ENCODE assay signal across 8 cellular contexts in genomic region chr1:231550448-231550781, GRCh38. TPM values are rescaled to one million over a fixed set of nuclear protein-coding genes. Genes with fewer than 3 reads are reported as not detected.
DNase-seq lines count a peak whose midpoint lies in the region; ATAC-seq, FAIRE-seq and TF ChIP-seq lines count a peak whose summit lies in the region.

No MANE protein-coding gene starts in this region.

- H3K27me3 ChIP-seq in Karpas-422 (ENCODE audit: low read length) (no peaks in the 10 kb centered on the region), GM12878 (replicated peaks in 1 of 2; ENCODE audit: control insufficient read depth in 2 of 2, insufficient read depth in 2 of 2, low read length in 1 of 2) (no peaks in the 10 kb centered on the region), neural cell (ENCODE audit: insufficient read depth, low read depth, low read length) (no peaks in the 10 kb centered on the region)

- RAD21 ChIA-PET in GM12878 (lab: Charles Lee; ENCODE audit: unreplicated experiment) = interaction anchor here (0.8 kb wide), 1 partner anchor 193 kb away, joined by 4 read pairs; no protein-coding TSS in a partner anchor

- H3K27me3 Mint-ChIP-seq in activated naive CD8-positive, alpha-beta T cell treated with anti-CD3 and anti-CD28 coated beads, Interleukin-2, amount 10 ng/mL, durations not matched to agents 7 days and 5 days = no peaks in the 10 kb centered on the region
- H3K27me3 Mint-ChIP-seq in activated naive CD8-positive, alpha-beta T cell treated with anti-CD3 and anti-CD28 coated beads for 36 hours = no peaks in the 10 kb centered on the region

- H3K4me1 ChIP-seq in Karpas-422 (ENCODE audit: low read length) (peaks cover 15% of the 10 kb centered on the region), GM12878 (ENCODE audit: control insufficient read depth, insufficient read depth, low read length) (no peaks in the 10 kb centered on the region)

- H3K36me3 ChIP-seq in Karpas-422 (ENCODE audit: insufficient read depth, low read length) (peaks cover 30% of the 10 kb centered on the region), GM12878 (ENCODE audit: control insufficient read depth in 2 of 2, insufficient read depth in 2 of 2, low read length in 1 of 2) (no peaks in the 10 kb centered on the region; a peak in 1 of 4 replicates), neural cell (ENCODE audit: insufficient read depth, low read length) (no peaks in the 10 kb centered on the region)

- POLR2A ChIA-PET in activated naive CD8-positive, alpha-beta T cell treated with anti-CD3 and anti-CD28 coated beads, Interleukin-2, amount 10 ng/mL, durations not matched to agents 7 days and 5 days (lab: Charles Lee) = no interaction called here
- POLR2A ChIA-PET in GM12878 (lab: Charles Lee) = no interaction called here

- TF ChIP-seq RAD21 in GM12878 (IDR thresholded peaks at IDR 0.05; ENCODE audit: insufficient read depth, low read depth, low read length) (peak; percentile 65), neural cell (conservative IDR thresholded peaks at IDR 0.05) (no peak)

- peaks cover 22% of the 10 kb centered on the region for H3K36me3 Mint-ChIP-seq in activated naive CD8-positive, alpha-beta T cell treated with anti-CD3 and anti-CD28 coated beads, Interleukin-2, amount 10 ng/mL, durations not matched to agents 7 days and 5 days
- peaks cover 16% of the 10 kb centered on the region for H3K36me3 Mint-ChIP-seq in activated naive CD8-positive, alpha-beta T cell treated with anti-CD3 and anti-CD28 coated beads for 36 hours

- H2AFZ ChIP-seq in Karpas-422 (ENCODE audit: low read length) = no peak overlapping the region
- H2AFZ ChIP-seq in GM12878 (ENCODE audit: control insufficient read depth, low read depth, low read length) = no peak overlapping the region
- H2AFZ ChIP-seq in neural cell (ENCODE audit: low read depth, low read length) = no peak overlapping the region

- H3K4me2 ChIP-seq in Karpas-422 (ENCODE audit: low read depth, low read length, poor library complexity, severe bottlenecking) (peak overlapping the region; percentile 2), GM12878 (ENCODE audit: control insufficient read depth, insufficient read depth) (no peak overlapping the region), neural cell (ENCODE audit: low read length) (no peak overlapping the region)

- TF ChIP-seq EP300 in GM12878 (IDR thresholded peaks at IDR 0.05; ENCODE audit: borderline replicate concordance in 1 of 2, control insufficient read depth in 1 of 2, low read depth in 2 of 2, low read length in 2 of 2) (no peak), neural cell (conservative IDR thresholded peaks at IDR 0.05; ENCODE audit: poor library complexity, severe bottlenecking) (no peak)

- no peaks in the 10 kb centered on the region for H3K9me3 ChIP-seq in Karpas-422 (ENCODE audit: low read length)
- H3K9me3 ChIP-seq in GM12878 (replicated peaks; ENCODE audit: control insufficient read depth, insufficient read depth, low read length) = no peaks in the 10 kb centered on the region
- H3K9me3 ChIP-seq in neural cell (ENCODE audit: low read length) = no peaks in the 10 kb centered on the region

- DNase-seq in activated naive CD8-positive, alpha-beta T cell treated with anti-CD3 and anti-CD28 coated beads, Interleukin-2, amount 10 ng/mL, durations not matched to agents 7 days and 5 days = no peak
- no peak for DNase-seq in activated naive CD8-positive, alpha-beta T cell treated with anti-CD3 and anti-CD28 coated beads for 36 hours
- DNase-seq in Karpas-422 (peak; percentile 68), GM12878 (ENCODE audit: low read depth, low spot score) (no peak), epidermal melanocyte (ENCODE audit: insufficient read length, low spot score) (no peak), KG1 (lab: John Stamatoyannopoulos, UW) (no peak)

- in situ Hi-C loops in GM12878 (cut with MboI) = no loop called here

- FAIRE-seq in GM12878 (lab: Jason Lieb, UNC) = no peak

- TF ChIP-seq POLR2A in GM12878 (IDR thresholded peaks at IDR 0.05; ENCODE audit: low read depth, low read length) = no peak

- no peak overlapping the region for H3K27ac Mint-ChIP-seq in activated naive CD8-positive, alpha-beta T cell treated with anti-CD3 and anti-CD28 coated beads, Interleukin-2, amount 10 ng/mL, durations not matched to agents 7 days and 5 days
- H3K27ac Mint-ChIP-seq in activated naive CD8-positive, alpha-beta T cell treated with anti-CD3 and anti-CD28 coated beads for 36 hours = no peak overlapping the region

- intact Hi-C loops in GM12878 (cut with micrococcal nuclease; ENCODE audit: unreplicated experiment) = loop anchor here (1.0 kb wide), 1 partner anchor 192 kb away; no protein-coding TSS in a partner anchor

- H3K9me3 Mint-ChIP-seq in activated naive CD8-positive, alpha-beta T cell treated with anti-CD3 and anti-CD28 coated beads, Interleukin-2, amount 10 ng/mL, durations not matched to agents 7 days and 5 days = no peaks in the 10 kb centered on the region
- no peaks in the 10 kb centered on the region for H3K9me3 Mint-ChIP-seq in activated naive CD8-positive, alpha-beta T cell treated with anti-CD3 and anti-CD28 coated beads for 36 hours

- no peak overlapping the region for H3K9ac ChIP-seq in Karpas-422 (ENCODE audit: low read length)
- H3K9ac ChIP-seq in GM12878 (ENCODE audit: control insufficient read depth, insufficient read depth, low read length) = no peak overlapping the region
- no peak overlapping the region for H3K9ac ChIP-seq in neural cell (ENCODE audit: low read length)

- H4K20me1 ChIP-seq in Karpas-422 (ENCODE audit: insufficient read depth, low read depth, low read length) (no peaks in the 10 kb centered on the region), GM12878 (ENCODE audit: control insufficient read depth, insufficient read depth) (no peaks in the 10 kb centered on the region), neural cell (ENCODE audit: insufficient read depth) (no peaks in the 10 kb centered on the region)

- 44% methylated on average over 2 of the region's 2 CpGs for WGBS in GM12878 (ENCODE audit: insufficient coverage, insufficient replicate concordance, low lambda C conversion rate, missing lambda C conversion rate)

- no peak overlapping the region for H3K4me3 ChIP-seq in Karpas-422 (ENCODE audit: low read length)
- H3K4me3 ChIP-seq in GM12878 = no peak overlapping the region
- no peak overlapping the region for H3K4me3 ChIP-seq in neural cell (ENCODE audit: low read length)

- H3K79me2 ChIP-seq in Karpas-422 (ENCODE audit: low read length) = peaks cover 83% of the 10 kb centered on the region
- H3K79me2 ChIP-seq in GM12878 (ENCODE audit: control insufficient read depth, insufficient read depth, low read length) = no peaks in the 10 kb centered on the region
- H3K79me2 ChIP-seq in neural cell (replicated peaks; ENCODE audit: insufficient read depth, low read length) = peaks cover 7% of the 10 kb centered on the region

- BruUV-seq in GM12878 (replicated peaks; lab: Mats Ljungman, UMichigan) = no TSS peak

- SMC1A ChIA-PET in GM12878 (lab: Charles Lee; ENCODE audit: uncharacterized antibody, unreplicated experiment) = interaction anchor here (1.1 kb wide), 1 partner anchor 193 kb away, joined by 4 read pairs; no protein-coding TSS in a partner anchor

- TF ChIP-seq CTCF in GM12878 (IDR thresholded peaks at IDR 0.05 in 2 of 3, conservative IDR thresholded peaks at IDR 0.05 in 1 of 3; ENCODE audit: control insufficient read depth in 2 of 3, extremely low read depth in 1 of 3, insufficient read depth in 1 of 3, low read depth in 3 of 3, low read length in 3 of 3) (peak; percentile 45 to 51 (median 51); a peak in 5 of 6 replicates), neural cell (IDR thresholded peaks at IDR 0.05; ENCODE audit: poor library complexity, severe bottlenecking) (peak; percentile 52)

- no peaks in the 10 kb centered on the region for H3F3A ChIP-seq in neural cell (ENCODE audit: insufficient read depth, low read length, poor library complexity, severe bottlenecking)

- ATAC-seq in activated naive CD8-positive, alpha-beta T cell treated with anti-CD3 and anti-CD28 coated beads, Interleukin-2, amount 10 ng/mL, durations not matched to agents 7 days and 5 days (ENCODE audit: low read depth) = peak; percentile 36
- peak; percentile 86 for ATAC-seq in GM12878
- no peak for ATAC-seq in HG03342 (IDR thresholded peaks at IDR 0.05; ENCODE audit: unreplicated experiment)

- no peak overlapping the region for H3K4me3 Mint-ChIP-seq in activated naive CD8-positive, alpha-beta T cell treated with anti-CD3 and anti-CD28 coated beads, Interleukin-2, amount 10 ng/mL, durations not matched to agents 7 days and 5 days
- H3K4me3 Mint-ChIP-seq in activated naive CD8-positive, alpha-beta T cell treated with anti-CD3 and anti-CD28 coated beads for 36 hours = no peak overlapping the region

- H3K4me1 Mint-ChIP-seq in activated naive CD8-positive, alpha-beta T cell treated with anti-CD3 and anti-CD28 coated beads, Interleukin-2, amount 10 ng/mL, durations not matched to agents 7 days and 5 days = peaks cover 18% of the 10 kb centered on the region
- peaks cover 16% of the 10 kb centered on the region for H3K4me1 Mint-ChIP-seq in activated naive CD8-positive, alpha-beta T cell treated with anti-CD3 and anti-CD28 coated beads for 36 hours

- no peaks in the 10 kb centered on the region for H3K9me2 ChIP-seq in Karpas-422 (replicated peaks; ENCODE audit: insufficient read depth, low read length)
- H3K9me2 ChIP-seq in neural cell (ENCODE audit: insufficient read depth, low read length) = no peaks in the 10 kb centered on the region

- CTCF ChIA-PET in GM12878 (lab: Yijun Ruan, JAX) = interaction anchor here (0.6 to 1.5 kb wide), 3 partner anchors 14 to 193 kb away, joined by 3 to 8 read pairs (median 4); no protein-coding TSS in a partner anchor

- H3K27ac ChIP-seq in Karpas-422 (ENCODE audit: low read length) (no peak overlapping the region), GM12878 (ENCODE audit: control insufficient read depth, insufficient read depth) (no peak overlapping the region), neural cell (ENCODE audit: low read length) (no peak overlapping the region)

RNA-seq across cellular contexts. Expression of gene TSNAX, which starts 21.9 kb away (rescaled TPM):
- total RNA-seq in activated naive CD8-positive, alpha-beta T cell treated with anti-CD3 and anti-CD28 coated beads, Interleukin-2, amount 10 ng/mL, durations not matched to agents 7 days and 5 days = 10 to 100 TPM; 37.7 to 45.7 TPM
- 10 to 100 TPM; 48.5 to 48.8 TPM for total RNA-seq in activated naive CD8-positive, alpha-beta T cell treated with anti-CD3 and anti-CD28 coated beads for 36 hours
- total RNA-seq in Karpas-422 (2014; rRNA removed; shearing (Covaris generic); ENCODE audit: low replicate concordance) = 29.0 and 45.4 TPM in 2 replicates
- total RNA-seq in GM12878 (2013; cell fraction: nucleolus; rRNA removed) = 73.1 and 76.7 TPM in 2 replicates
- 25.4 and 29.3 TPM in 2 replicates for total RNA-seq in GM12878 (2014; rRNA removed)
- 46.4 and 47.0 TPM in 2 replicates for total RNA-seq in GM12878 (2014; rRNA removed; fragmentation: Illumina TruSeq; extraction: Trizol)
- 26.5 and 30.3 TPM in 2 replicates for total RNA-seq in GM12878 (2021)
- polyA plus RNA-seq in GM12878 (2011; ENCODE audit: low read depth) = 12.0 TPM
- 27.8 and 43.7 TPM in 2 replicates for polyA plus RNA-seq in GM12878 (2011; rRNA removed)
- 9.5 and 12.0 TPM in 2 replicates for polyA plus RNA-seq in GM12878 (2011; cell fraction: cytosol; rRNA removed)
- 6.3 and 10.2 TPM in 2 replicates for polyA plus RNA-seq in GM12878 (2011; cell fraction: nucleus; rRNA removed)
- polyA plus RNA-seq in GM12878 (2012) = 20.5 and 22.8 TPM in 2 replicates
- 36.2 and 44.6 TPM in 2 replicates for polyA plus RNA-seq in GM12878 (2014; fragmentation: Illumina TruSeq; extraction: Trizol)
- polyA plus RNA-seq in GM12878 (2014; fragmentation: Nextera tagmentation; extraction: Ambion mirVana) = 10 to 100 TPM; 35.0 to 42.4 TPM
- 21.6 and 24.8 TPM in 2 replicates for polyA plus RNA-seq in GM12878 (2014; rRNA removed)
- polyA plus RNA-seq in GM12878 (2016; fragmentation: Nextera tagmentation; extraction: Ambion mirVana) = 10 to 100 TPM; 47.0 to 49.7 TPM
- polyA minus RNA-seq in GM12878 (2011; rRNA and poly(A)+ RNA removed) = 43.8 and 47.3 TPM in 2 replicates
- 8.0 and 9.4 TPM in 2 replicates for polyA minus RNA-seq in GM12878 (2011; cell fraction: cytosol; rRNA and poly(A)+ RNA removed)
- polyA minus RNA-seq in GM12878 (2011; cell fraction: nucleus; rRNA and poly(A)+ RNA removed) = 11.4 and 13.8 TPM in 2 replicates
- polyA plus RNA-seq in neural cell = 55.1 and 55.2 TPM in 2 replicates
- polyA minus RNA-seq in neural cell = 56.2 and 58.7 TPM in 2 replicates
